ENCODE assay signal across 31 cellular contexts in genomic region chr16:86737083-86737482, GRCh38.
"Had no signal": no experiment of that assay in that cellular context is flagged by ENCODE, and none has a peak within 500 bp of the region (broad histone marks: within the 10 kb centered on the region; RNA-seq: fewer than 3 reads in every experiment).

No MANE protein-coding gene starts in this region.

- H3K27me3 ChIP-seq: ovary, testis, thyroid gland, vagina had no signal

- H3K4me1 ChIP-seq: left lung, lower lobe of right lung, prostate gland, testis, thyroid gland had no signal

- FAIRE-seq: islet of Langerhans, kidney, small intestine had no signal

- ATAC-seq: left colon; left lung; lower lobe of right lung; natural killer cell; right cardiac atrium; sciatic nerve; stimulated activated naive B cell treated with anti-CD40 and anti-IgM and Interleukin-4, amounts not matched to agents 10 μg/mL and 1 μg/mL and 100 μg/mL, for 72 hours; stimulated activated naive CD8-positive, alpha-beta T cell treated with anti-CD3 and anti-CD28 coated beads, Interleukin-15, Interleukin-2, amounts not matched to agents 100 U/mL and 50 U/mL, for 24 hours had no signal

- H3K27ac Mint-ChIP-seq: immature natural killer cell; mesothelial cell of epicardium; naive B cell; natural killer cell; nephron progenitor cell; stimulated activated naive B cell treated with anti-CD40 and anti-IgM and Interleukin-4, amounts not matched to agents 10 μg/mL and 1 μg/mL and 100 μg/mL, for 72 hours had no signal

- H3K27ac ChIP-seq: left lung, lower lobe of right lung, ovary, prostate gland, stomach, testis, thyroid gland, transverse colon, upper lobe of left lung, vagina had no signal

- H3K9me3 Mint-ChIP-seq: natural killer cell; stimulated activated naive B cell treated with anti-CD40 and anti-IgM and Interleukin-4, amounts not matched to agents 10 μg/mL and 1 μg/mL and 100 μg/mL, for 72 hours had no signal

- DNase-seq: hypothalamus; immature natural killer cell; kidney; left colon; left lung; lower lobe of right lung; mammary epithelial cell; mesendoderm; naive B cell; natural killer cell; nephron progenitor cell; ovary; retina; right cardiac atrium; small intestine; stimulated activated CD4-positive, alpha-beta T cell treated with anti-CD3 and anti-CD28 coated beads, Interleukin-12 subunit alpha, Interleukin-12 subunit beta, amount 100 ng/mL, for 4 hours; stimulated activated CD4-positive, alpha-beta T cell treated with anti-CD3 and anti-CD28 coated beads, Interleukin-15, amount 100 ng/mL, for 24 hours; stimulated activated CD4-positive, alpha-beta T cell treated with anti-CD3 and anti-CD28 coated beads, Interleukin-2, amount 100 ng/mL, for 24 hours; stimulated activated CD4-positive, alpha-beta T cell treated with anti-CD3 and anti-CD28 coated beads, Interleukin-4, amount 100 ng/mL, for 1 hour; stimulated activated naive B cell treated with anti-CD40 and anti-IgM and Interleukin-4, amounts not matched to agents 10 μg/mL and 1 μg/mL and 100 μg/mL, for 72 hours; stimulated activated naive CD8-positive, alpha-beta T cell treated with anti-CD3 and anti-CD28 coated beads, Interleukin-15, Interleukin-2, amounts not matched to agents 100 U/mL and 50 U/mL, for 24 hours; stomach; testis; thyroid gland; transverse colon; upper lobe of left lung had no signal

- H3K4me3 Mint-ChIP-seq: immature natural killer cell; mesothelial cell of epicardium; naive B cell; natural killer cell; nephron progenitor cell; stimulated activated naive B cell treated with anti-CD40 and anti-IgM and Interleukin-4, amounts not matched to agents 10 μg/mL and 1 μg/mL and 100 μg/mL, for 72 hours had no signal

- H3K36me3 Mint-ChIP-seq: immature natural killer cell; naive B cell; natural killer cell; stimulated activated naive B cell treated with anti-CD40 and anti-IgM and Interleukin-4, amounts not matched to agents 10 μg/mL and 1 μg/mL and 100 μg/mL, for 72 hours had no signal

- H3K36me3 ChIP-seq: left lung, lower lobe of right lung, ovary, prostate gland, stomach, thyroid gland, transverse colon, upper lobe of left lung, vagina had no signal

- H3K9me3 ChIP-seq: left lung, lower lobe of right lung, ovary, prostate gland, stomach, testis, thyroid gland, transverse colon, upper lobe of left lung, vagina had no signal

- H3K4me3 ChIP-seq: left lung, lower lobe of right lung, ovary, prostate gland, stomach, testis, thyroid gland, transverse colon, upper lobe of left lung, vagina had no signal
